1 cellular context compared by ENCODE assay signal in the genomic region with DNA sequence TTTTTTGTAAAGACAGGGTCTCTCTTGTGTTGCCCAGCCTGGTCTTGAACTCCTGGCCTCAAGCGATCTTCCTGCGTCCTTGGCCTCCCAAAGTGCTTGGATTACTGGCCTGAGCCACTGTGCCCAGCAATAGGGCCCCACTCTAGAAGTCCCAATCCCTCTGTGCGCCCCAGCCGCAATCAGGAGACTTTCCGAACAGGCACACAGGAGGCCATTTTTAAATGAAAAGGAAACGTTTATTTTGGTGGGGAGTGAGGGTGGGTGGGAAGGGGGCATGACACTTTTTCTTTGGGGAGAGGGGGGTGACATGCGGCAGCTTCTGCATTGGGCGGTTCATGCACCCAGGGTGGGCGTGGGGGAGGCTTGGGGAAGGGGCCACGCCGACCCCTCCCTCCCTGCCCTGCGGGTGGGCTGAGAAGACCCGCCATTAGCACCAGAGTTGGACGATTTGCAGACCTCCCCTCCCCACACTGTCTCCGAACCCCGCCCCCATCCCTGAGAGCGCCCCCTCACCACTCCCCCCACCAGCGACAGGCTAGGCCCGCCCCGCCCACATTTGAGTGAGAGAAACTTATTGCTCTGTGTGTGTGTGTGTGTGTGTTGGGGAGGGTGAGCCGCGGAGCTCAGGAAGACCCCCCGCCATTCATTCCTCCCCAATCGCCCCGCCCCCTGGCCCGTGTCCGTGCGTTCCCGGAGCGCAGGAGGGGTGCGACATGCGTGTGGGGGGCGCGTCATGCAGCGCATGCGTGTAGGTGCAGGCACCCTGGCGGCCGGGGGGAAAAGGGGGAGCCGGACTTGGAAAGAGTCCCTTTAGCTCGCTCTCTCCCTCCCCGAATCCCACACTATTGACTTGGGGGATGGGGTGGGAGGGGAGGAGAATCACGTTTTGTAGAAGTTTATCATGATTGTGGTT.
TF ChIP-seq lines count a peak whose summit lies in the region.

No MANE protein-coding gene starts in this region.

TF ChIP-seq in HepG2, 621 proteins besides CTCF, POLR2A, EP300 and RAD21 (continued from another document and continues in another):
- TF ChIP-seq POLR2G (IDR thresholded peaks at IDR 0.05; ENCODE audit: low read depth, low read length) (0 out of 2 replicates have a peak, but pooled peaks have one; percentile 53), EEA1 (CRISPR knock-in tag; IDR thresholded peaks at IDR 0.05; ENCODE audit: borderline replicate concordance) (no peak), ZNF446 (CRISPR knock-in tag; IDR thresholded peaks at IDR 0.05) (no peak), ZBTB7B (CRISPR knock-in tag; IDR thresholded peaks at IDR 0.05) (0 out of 2 replicates have a peak, but pooled peaks have one; percentile 56), FOSL2 (CRISPR knock-in tag; IDR thresholded peaks at IDR 0.05) (peak; percentile 29; the same call in 1 of the 2 replicates), ZNF260 (CRISPR knock-in tag; IDR thresholded peaks at IDR 0.05; ENCODE audit: borderline replicate concordance, low read depth) (no peak), PCBP1 (IDR thresholded peaks at IDR 0.05; ENCODE audit: borderline replicate concordance, low read depth, low read length) (0 out of 2 replicates have a peak, but pooled peaks have one; percentile 28), GATAD2A (CRISPR knock-in tag; IDR thresholded peaks at IDR 0.05) (0 out of 2 replicates have a peak, but pooled peaks have one; percentile 21), GATAD1 (CRISPR knock-in tag; IDR thresholded peaks at IDR 0.05) (peak; percentile 56; the same call in 1 of the 2 replicates), PHF8 (CRISPR knock-in tag; IDR thresholded peaks at IDR 0.05) (peak; percentile 34; the same call in 1 of the 2 replicates), ZNF562 (CRISPR knock-in tag; IDR thresholded peaks at IDR 0.05; ENCODE audit: borderline replicate concordance) (no peak), FOXC1 (CRISPR knock-in tag; IDR thresholded peaks at IDR 0.05; ENCODE audit: borderline replicate concordance) (0 out of 2 replicates have a peak, but pooled peaks have one; percentile 34), ZNF672 (CRISPR knock-in tag; IDR thresholded peaks at IDR 0.05) (no peak), GABPB1 (CRISPR knock-in tag; IDR thresholded peaks at IDR 0.05) (peak; percentile 50; the same call in 1 of the 2 replicates), SALL1 (CRISPR knock-in tag; IDR thresholded peaks at IDR 0.05) (peak; percentile 35; the same call in 1 of the 2 replicates)
- TF ChIP-seq, protein P1, sequence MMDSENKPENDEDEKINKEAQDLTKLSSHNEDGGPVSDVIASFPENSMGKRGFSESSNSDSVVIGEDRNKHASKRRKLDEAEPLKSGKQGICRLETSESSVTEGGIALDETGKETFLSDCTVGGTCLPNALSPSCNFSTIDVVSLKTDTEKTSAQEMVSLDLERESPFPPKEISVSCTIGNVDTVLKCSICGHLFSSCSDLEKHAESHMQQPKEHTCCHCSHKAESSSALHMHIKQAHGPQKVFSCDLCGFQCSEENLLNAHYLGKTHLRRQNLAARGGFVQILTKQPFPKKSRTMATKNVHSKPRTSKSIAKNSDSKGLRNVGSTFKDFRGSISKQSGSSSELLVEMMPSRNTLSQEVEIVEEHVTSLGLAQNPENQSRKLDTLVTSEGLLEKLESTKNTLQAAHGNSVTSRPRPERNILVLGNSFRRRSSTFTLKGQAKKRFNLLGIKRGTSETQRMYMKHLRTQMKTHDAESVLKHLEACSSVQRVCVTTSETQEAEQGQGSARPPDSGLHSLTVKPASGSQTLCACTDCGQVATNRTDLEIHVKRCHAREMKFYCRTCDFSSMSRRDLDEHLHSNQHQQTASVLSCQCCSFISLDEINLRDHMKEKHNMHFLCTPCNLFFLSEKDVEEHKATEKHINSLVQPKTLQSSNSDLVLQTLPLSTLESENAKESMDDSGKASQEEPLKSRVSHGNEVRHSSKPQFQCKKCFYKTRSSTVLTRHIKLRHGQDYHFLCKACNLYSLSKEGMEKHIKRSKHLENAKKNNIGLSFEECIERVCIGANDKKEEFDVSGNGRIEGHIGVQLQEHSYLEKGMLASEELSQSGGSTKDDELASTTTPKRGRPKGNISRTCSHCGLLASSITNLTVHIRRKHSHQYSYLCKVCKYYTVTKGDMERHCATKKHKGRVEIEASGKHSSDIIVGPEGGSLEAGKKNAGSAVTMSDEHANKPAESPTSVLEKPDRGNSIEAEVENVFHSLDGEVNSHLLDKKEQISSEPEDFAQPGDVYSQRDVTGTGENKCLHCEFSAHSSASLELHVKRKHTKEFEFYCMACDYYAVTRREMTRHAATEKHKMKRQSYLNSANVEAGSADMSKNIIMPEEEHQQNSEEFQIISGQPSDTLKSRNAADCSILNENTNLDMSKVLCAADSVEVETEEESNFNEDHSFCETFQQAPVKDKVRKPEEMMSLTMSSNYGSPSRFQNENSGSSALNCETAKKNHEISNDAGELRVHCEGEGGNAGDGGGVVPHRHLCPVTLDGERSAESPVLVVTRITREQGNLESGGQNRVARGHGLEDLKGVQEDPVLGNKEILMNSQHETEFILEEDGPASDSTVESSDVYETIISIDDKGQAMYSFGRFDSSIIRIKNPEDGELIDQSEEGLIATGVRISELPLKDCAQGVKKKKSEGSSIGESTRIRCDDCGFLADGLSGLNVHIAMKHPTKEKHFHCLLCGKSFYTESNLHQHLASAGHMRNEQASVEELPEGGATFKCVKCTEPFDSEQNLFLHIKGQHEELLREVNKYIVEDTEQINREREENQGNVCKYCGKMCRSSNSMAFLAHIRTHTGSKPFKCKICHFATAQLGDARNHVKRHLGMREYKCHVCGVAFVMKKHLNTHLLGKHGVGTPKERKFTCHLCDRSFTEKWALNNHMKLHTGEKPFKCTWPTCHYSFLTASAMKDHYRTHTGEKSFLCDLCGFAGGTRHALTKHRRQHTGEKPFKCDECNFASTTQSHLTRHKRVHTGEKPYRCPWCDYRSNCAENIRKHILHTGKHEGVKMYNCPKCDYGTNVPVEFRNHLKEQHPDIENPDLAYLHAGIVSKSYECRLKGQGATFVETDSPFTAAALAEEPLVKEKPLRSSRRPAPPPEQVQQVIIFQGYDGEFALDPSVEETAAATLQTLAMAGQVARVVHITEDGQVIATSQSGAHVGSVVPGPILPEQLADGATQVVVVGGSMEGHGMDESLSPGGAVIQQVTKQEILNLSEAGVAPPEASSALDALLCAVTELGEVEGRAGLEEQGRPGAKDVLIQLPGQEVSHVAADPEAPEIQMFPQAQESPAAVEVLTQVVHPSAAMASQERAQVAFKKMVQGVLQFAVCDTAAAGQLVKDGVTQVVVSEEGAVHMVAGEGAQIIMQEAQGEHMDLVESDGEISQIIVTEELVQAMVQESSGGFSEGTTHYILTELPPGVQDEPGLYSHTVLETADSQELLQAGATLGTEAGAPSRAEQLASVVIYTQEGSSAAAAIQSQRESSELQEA (CRISPR knock-in tag; IDR thresholded peaks at IDR 0.05; ENCODE audit: not compliant biosample characterization) = no peak
- TF ChIP-seq, protein P2, sequence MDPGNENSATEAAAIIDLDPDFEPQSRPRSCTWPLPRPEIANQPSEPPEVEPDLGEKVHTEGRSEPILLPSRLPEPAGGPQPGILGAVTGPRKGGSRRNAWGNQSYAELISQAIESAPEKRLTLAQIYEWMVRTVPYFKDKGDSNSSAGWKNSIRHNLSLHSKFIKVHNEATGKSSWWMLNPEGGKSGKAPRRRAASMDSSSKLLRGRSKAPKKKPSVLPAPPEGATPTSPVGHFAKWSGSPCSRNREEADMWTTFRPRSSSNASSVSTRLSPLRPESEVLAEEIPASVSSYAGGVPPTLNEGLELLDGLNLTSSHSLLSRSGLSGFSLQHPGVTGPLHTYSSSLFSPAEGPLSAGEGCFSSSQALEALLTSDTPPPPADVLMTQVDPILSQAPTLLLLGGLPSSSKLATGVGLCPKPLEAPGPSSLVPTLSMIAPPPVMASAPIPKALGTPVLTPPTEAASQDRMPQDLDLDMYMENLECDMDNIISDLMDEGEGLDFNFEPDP (CRISPR knock-in tag; conservative IDR thresholded peaks at IDR 0.05) = 0 out of 2 replicates have a peak, but pooled peaks have one; percentile 21
- TF ChIP-seq, protein P3, sequence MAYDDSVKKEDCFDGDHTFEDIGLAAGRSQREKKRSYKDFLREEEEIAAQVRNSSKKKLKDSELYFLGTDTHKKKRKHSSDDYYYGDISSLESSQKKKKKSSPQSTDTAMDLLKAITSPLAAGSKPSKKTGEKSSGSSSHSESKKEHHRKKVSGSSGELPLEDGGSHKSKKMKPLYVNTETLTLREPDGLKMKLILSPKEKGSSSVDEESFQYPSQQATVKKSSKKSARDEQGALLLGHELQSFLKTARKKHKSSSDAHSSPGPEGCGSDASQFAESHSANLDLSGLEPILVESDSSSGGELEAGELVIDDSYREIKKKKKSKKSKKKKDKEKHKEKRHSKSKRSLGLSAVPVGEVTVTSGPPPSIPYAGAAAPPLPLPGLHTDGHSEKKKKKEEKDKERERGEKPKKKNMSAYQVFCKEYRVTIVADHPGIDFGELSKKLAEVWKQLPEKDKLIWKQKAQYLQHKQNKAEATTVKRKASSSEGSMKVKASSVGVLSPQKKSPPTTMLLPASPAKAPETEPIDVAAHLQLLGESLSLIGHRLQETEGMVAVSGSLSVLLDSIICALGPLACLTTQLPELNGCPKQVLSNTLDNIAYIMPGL (CRISPR knock-in tag; IDR thresholded peaks at IDR 0.05; ENCODE audit: borderline replicate concordance in 1 of 2, low read depth in 1 of 2) = peak in 1 of 2 experiments; percentile 39; a peak in 1 of 4 replicates
- TF ChIP-seq, protein P4, sequence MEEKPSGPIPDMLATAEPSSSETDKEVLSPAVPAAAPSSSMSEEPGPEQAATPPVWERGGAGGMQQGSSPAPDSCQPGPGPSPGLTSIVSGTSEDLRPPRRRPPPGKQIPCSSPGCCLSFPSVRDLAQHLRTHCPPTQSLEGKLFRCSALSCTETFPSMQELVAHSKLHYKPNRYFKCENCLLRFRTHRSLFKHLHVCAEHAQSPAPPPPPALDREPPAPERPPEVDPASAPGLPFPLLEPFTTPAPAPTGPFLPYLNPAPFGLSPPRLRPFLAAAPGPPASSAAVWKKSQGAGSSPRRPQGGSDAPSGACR (CRISPR knock-in tag; IDR thresholded peaks at IDR 0.05) = 0 out of 2 replicates have a peak, but pooled peaks have one; percentile 21
- TF ChIP-seq, protein P5, sequence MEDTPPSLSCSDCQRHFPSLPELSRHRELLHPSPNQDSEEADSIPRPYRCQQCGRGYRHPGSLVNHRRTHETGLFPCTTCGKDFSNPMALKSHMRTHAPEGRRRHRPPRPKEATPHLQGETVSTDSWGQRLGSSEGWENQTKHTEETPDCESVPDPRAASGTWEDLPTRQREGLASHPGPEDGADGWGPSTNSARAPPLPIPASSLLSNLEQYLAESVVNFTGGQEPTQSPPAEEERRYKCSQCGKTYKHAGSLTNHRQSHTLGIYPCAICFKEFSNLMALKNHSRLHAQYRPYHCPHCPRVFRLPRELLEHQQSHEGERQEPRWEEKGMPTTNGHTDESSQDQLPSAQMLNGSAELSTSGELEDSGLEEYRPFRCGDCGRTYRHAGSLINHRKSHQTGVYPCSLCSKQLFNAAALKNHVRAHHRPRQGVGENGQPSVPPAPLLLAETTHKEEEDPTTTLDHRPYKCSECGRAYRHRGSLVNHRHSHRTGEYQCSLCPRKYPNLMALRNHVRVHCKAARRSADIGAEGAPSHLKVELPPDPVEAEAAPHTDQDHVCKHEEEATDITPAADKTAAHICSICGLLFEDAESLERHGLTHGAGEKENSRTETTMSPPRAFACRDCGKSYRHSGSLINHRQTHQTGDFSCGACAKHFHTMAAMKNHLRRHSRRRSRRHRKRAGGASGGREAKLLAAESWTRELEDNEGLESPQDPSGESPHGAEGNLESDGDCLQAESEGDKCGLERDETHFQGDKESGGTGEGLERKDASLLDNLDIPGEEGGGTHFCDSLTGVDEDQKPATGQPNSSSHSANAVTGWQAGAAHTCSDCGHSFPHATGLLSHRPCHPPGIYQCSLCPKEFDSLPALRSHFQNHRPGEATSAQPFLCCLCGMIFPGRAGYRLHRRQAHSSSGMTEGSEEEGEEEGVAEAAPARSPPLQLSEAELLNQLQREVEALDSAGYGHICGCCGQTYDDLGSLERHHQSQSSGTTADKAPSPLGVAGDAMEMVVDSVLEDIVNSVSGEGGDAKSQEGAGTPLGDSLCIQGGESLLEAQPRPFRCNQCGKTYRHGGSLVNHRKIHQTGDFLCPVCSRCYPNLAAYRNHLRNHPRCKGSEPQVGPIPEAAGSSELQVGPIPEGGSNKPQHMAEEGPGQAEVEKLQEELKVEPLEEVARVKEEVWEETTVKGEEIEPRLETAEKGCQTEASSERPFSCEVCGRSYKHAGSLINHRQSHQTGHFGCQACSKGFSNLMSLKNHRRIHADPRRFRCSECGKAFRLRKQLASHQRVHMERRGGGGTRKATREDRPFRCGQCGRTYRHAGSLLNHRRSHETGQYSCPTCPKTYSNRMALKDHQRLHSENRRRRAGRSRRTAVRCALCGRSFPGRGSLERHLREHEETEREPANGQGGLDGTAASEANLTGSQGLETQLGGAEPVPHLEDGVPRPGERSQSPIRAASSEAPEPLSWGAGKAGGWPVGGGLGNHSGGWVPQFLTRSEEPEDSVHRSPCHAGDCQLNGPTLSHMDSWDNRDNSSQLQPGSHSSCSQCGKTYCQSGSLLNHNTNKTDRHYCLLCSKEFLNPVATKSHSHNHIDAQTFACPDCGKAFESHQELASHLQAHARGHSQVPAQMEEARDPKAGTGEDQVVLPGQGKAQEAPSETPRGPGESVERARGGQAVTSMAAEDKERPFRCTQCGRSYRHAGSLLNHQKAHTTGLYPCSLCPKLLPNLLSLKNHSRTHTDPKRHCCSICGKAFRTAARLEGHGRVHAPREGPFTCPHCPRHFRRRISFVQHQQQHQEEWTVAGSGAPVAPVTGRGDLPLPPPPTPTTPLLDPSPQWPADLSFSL (CRISPR knock-in tag; IDR thresholded peaks at IDR 0.05) = no peak
- TF ChIP-seq, protein P6, sequence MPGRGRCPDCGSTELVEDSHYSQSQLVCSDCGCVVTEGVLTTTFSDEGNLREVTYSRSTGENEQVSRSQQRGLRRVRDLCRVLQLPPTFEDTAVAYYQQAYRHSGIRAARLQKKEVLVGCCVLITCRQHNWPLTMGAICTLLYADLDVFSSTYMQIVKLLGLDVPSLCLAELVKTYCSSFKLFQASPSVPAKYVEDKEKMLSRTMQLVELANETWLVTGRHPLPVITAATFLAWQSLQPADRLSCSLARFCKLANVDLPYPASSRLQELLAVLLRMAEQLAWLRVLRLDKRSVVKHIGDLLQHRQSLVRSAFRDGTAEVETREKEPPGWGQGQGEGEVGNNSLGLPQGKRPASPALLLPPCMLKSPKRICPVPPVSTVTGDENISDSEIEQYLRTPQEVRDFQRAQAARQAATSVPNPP (CRISPR knock-in tag; IDR thresholded peaks at IDR 0.05) = no peak
